In genomic region chr9:125240649-125240999, GRCh38 we compare ENCODE assay signal across 1 cellular context.
TF ChIP-seq lines count a peak whose summit lies in the region.

No MANE protein-coding gene starts in this region.

TF ChIP-seq in IMR-90, 13 proteins besides CTCF, POLR2A, EP300 and RAD21:
- TF ChIP-seq ELK1 (IDR thresholded peaks at IDR 0.05; ENCODE audit: borderline replicate concordance, low read depth, low read length) (no peak), MXI1 (IDR thresholded peaks at IDR 0.05; ENCODE audit: borderline replicate concordance, low read depth, low read length) (peak; percentile 88)
